ENCODE assay signal across 1 cellular context in genomic region chr11:316031-316701, GRCh38.
TF ChIP-seq lines count a peak whose summit lies in the region.

No MANE protein-coding gene starts in this region.

TF ChIP-seq in K562, 482 proteins besides CTCF, POLR2A, EP300 and RAD21 (continued from another document):
- TF ChIP-seq MYC (IDR thresholded peaks at IDR 0.05; ENCODE audit: low read depth, low read length): 0 out of 2 replicates have a peak, but pooled peaks have one; percentile 27
- peak; percentile 81; the same call in 1 of the 2 replicates for TF ChIP-seq MYC (CRISPR knock-in tag; IDR thresholded peaks at IDR 0.05; ENCODE audit: borderline replicate concordance, low read depth)
- no peak for TF ChIP-seq ZNF780A (CRISPR knock-in tag; IDR thresholded peaks at IDR 0.05)
- TF ChIP-seq, protein P1, sequence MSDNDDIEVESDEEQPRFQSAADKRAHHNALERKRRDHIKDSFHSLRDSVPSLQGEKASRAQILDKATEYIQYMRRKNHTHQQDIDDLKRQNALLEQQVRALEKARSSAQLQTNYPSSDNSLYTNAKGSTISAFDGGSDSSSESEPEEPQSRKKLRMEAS (CRISPR knock-in tag; IDR thresholded peaks at IDR 0.05): peak; percentile 86
- peak; percentile 79 for TF ChIP-seq FUS (optimal IDR thresholded peaks at IDR 0.05; ENCODE audit: low read depth, low read length)
- peak; percentile 61; the same call in 1 of the 2 replicates for TF ChIP-seq HMG20B (CRISPR knock-in tag; IDR thresholded peaks at IDR 0.05)
- TF ChIP-seq TAL1 (IDR thresholded peaks at IDR 0.05): no peak
- peak; percentile 63; the same call in 1 of the 2 replicates for TF ChIP-seq LCOR (CRISPR knock-in tag; IDR thresholded peaks at IDR 0.05)
- TF ChIP-seq PCBP1 (IDR thresholded peaks at IDR 0.05; ENCODE audit: low read depth, low read length, poor library complexity, severe bottlenecking): peak; percentile 62
- TF ChIP-seq L3MBTL2 (IDR thresholded peaks at IDR 0.05): peak; percentile 97
- TF ChIP-seq NBN (IDR thresholded peaks at IDR 0.05; ENCODE audit: low read depth): no peak
- TF ChIP-seq ZNF263 (CRISPR knock-in tag; IDR thresholded peaks at IDR 0.05; ENCODE audit: borderline replicate concordance): peak; percentile 53; the same call in 1 of the 2 replicates
- TF ChIP-seq, protein P2, sequence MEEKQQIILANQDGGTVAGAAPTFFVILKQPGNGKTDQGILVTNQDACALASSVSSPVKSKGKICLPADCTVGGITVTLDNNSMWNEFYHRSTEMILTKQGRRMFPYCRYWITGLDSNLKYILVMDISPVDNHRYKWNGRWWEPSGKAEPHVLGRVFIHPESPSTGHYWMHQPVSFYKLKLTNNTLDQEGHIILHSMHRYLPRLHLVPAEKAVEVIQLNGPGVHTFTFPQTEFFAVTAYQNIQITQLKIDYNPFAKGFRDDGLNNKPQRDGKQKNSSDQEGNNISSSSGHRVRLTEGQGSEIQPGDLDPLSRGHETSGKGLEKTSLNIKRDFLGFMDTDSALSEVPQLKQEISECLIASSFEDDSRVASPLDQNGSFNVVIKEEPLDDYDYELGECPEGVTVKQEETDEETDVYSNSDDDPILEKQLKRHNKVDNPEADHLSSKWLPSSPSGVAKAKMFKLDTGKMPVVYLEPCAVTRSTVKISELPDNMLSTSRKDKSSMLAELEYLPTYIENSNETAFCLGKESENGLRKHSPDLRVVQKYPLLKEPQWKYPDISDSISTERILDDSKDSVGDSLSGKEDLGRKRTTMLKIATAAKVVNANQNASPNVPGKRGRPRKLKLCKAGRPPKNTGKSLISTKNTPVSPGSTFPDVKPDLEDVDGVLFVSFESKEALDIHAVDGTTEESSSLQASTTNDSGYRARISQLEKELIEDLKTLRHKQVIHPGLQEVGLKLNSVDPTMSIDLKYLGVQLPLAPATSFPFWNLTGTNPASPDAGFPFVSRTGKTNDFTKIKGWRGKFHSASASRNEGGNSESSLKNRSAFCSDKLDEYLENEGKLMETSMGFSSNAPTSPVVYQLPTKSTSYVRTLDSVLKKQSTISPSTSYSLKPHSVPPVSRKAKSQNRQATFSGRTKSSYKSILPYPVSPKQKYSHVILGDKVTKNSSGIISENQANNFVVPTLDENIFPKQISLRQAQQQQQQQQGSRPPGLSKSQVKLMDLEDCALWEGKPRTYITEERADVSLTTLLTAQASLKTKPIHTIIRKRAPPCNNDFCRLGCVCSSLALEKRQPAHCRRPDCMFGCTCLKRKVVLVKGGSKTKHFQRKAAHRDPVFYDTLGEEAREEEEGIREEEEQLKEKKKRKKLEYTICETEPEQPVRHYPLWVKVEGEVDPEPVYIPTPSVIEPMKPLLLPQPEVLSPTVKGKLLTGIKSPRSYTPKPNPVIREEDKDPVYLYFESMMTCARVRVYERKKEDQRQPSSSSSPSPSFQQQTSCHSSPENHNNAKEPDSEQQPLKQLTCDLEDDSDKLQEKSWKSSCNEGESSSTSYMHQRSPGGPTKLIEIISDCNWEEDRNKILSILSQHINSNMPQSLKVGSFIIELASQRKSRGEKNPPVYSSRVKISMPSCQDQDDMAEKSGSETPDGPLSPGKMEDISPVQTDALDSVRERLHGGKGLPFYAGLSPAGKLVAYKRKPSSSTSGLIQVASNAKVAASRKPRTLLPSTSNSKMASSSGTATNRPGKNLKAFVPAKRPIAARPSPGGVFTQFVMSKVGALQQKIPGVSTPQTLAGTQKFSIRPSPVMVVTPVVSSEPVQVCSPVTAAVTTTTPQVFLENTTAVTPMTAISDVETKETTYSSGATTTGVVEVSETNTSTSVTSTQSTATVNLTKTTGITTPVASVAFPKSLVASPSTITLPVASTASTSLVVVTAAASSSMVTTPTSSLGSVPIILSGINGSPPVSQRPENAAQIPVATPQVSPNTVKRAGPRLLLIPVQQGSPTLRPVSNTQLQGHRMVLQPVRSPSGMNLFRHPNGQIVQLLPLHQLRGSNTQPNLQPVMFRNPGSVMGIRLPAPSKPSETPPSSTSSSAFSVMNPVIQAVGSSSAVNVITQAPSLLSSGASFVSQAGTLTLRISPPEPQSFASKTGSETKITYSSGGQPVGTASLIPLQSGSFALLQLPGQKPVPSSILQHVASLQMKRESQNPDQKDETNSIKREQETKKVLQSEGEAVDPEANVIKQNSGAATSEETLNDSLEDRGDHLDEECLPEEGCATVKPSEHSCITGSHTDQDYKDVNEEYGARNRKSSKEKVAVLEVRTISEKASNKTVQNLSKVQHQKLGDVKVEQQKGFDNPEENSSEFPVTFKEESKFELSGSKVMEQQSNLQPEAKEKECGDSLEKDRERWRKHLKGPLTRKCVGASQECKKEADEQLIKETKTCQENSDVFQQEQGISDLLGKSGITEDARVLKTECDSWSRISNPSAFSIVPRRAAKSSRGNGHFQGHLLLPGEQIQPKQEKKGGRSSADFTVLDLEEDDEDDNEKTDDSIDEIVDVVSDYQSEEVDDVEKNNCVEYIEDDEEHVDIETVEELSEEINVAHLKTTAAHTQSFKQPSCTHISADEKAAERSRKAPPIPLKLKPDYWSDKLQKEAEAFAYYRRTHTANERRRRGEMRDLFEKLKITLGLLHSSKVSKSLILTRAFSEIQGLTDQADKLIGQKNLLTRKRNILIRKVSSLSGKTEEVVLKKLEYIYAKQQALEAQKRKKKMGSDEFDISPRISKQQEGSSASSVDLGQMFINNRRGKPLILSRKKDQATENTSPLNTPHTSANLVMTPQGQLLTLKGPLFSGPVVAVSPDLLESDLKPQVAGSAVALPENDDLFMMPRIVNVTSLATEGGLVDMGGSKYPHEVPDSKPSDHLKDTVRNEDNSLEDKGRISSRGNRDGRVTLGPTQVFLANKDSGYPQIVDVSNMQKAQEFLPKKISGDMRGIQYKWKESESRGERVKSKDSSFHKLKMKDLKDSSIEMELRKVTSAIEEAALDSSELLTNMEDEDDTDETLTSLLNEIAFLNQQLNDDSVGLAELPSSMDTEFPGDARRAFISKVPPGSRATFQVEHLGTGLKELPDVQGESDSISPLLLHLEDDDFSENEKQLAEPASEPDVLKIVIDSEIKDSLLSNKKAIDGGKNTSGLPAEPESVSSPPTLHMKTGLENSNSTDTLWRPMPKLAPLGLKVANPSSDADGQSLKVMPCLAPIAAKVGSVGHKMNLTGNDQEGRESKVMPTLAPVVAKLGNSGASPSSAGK (IDR thresholded peaks at IDR 0.05): peak; percentile 99
- peak; percentile 17; the same call in 1 of the 2 replicates for TF ChIP-seq SRSF3 (IDR thresholded peaks at IDR 0.05; ENCODE audit: insufficient read depth, low read length)
- peak; percentile 10; the same call in 1 of the 2 replicates for TF ChIP-seq RB1 (IDR thresholded peaks at IDR 0.05; ENCODE audit: low read depth)
- TF ChIP-seq TCF7 (IDR thresholded peaks at IDR 0.05; ENCODE audit: borderline replicate concordance): no peak
- TF ChIP-seq SIN3A (IDR thresholded peaks at IDR 0.05; ENCODE audit: borderline replicate concordance in 2 of 2, control insufficient read depth in 1 of 2, low read depth in 2 of 2, low read length in 2 of 2): peak in 1 of 2 experiments; percentile 12; a peak in 1 of 4 replicates
- peak; percentile 20; the same call in 1 of the 2 replicates for TF ChIP-seq ZNF766 (CRISPR knock-in tag; conservative IDR thresholded peaks at IDR 0.05)
- TF ChIP-seq, protein P3, sequence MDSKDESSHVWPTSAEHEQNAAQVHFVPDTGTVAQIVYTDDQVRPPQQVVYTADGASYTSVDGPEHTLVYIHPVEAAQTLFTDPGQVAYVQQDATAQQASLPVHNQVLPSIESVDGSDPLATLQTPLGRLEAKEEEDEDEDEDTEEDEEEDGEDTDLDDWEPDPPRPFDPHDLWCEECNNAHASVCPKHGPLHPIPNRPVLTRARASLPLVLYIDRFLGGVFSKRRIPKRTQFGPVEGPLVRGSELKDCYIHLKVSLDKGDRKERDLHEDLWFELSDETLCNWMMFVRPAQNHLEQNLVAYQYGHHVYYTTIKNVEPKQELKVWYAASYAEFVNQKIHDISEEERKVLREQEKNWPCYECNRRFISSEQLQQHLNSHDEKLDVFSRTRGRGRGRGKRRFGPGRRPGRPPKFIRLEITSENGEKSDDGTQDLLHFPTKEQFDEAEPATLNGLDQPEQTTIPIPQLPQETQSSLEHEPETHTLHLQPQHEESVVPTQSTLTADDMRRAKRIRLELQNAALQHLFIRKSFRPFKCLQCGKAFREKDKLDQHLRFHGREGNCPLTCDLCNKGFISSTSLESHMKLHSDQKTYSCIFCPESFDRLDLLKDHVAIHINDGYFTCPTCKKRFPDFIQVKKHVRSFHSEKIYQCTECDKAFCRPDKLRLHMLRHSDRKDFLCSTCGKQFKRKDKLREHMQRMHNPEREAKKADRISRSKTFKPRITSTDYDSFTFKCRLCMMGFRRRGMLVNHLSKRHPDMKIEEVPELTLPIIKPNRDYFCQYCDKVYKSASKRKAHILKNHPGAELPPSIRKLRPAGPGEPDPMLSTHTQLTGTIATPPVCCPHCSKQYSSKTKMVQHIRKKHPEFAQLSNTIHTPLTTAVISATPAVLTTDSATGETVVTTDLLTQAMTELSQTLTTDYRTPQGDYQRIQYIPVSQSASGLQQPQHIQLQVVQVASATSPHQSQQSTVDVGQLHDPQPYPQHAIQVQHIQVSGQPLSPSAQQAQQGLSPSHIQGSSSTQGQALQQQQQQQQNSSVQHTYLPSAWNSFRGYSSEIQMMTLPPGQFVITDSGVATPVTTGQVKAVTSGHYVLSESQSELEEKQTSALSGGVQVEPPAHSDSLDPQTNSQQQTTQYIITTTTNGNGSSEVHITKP (IDR thresholded peaks at IDR 0.05; ENCODE audit: partially characterized antibody): peak; percentile 72
- TF ChIP-seq IFI16 (CRISPR knock-in tag; IDR thresholded peaks at IDR 0.05): no peak
- 0 out of 2 replicates have a peak, but pooled peaks have one; percentile 12 for TF ChIP-seq ZNF239 (CRISPR knock-in tag; IDR thresholded peaks at IDR 0.05)
- 0 out of 2 replicates have a peak, but pooled peaks have one; percentile 22 for TF ChIP-seq ERF (CRISPR knock-in tag; IDR thresholded peaks at IDR 0.05)
- 0 out of 2 replicates have a peak, but pooled peaks have one; percentile 50 for TF ChIP-seq SRSF1 (IDR thresholded peaks at IDR 0.05; ENCODE audit: low read depth, low read length)
- 0 out of 4 replicates have a peak, but pooled peaks of 1 of the 2 experiments have one; percentile 51 for TF ChIP-seq MLLT1 (IDR thresholded peaks at IDR 0.05)
- TF ChIP-seq NFYB (IDR thresholded peaks at IDR 0.05; ENCODE audit: extremely low read depth, insufficient read length): no peak
- TF ChIP-seq ETV5 (CRISPR knock-in tag; IDR thresholded peaks at IDR 0.05; ENCODE audit: low read depth): no peak
- TF ChIP-seq KAT7 (CRISPR knock-in tag; IDR thresholded peaks at IDR 0.05; ENCODE audit: borderline replicate concordance): peak; percentile 83; the same call in 1 of the 2 replicates
- no peak for TF ChIP-seq SREBF2 (CRISPR knock-in tag; IDR thresholded peaks at IDR 0.05)
- TF ChIP-seq POLR2G (IDR thresholded peaks at IDR 0.05; ENCODE audit: low read depth, low read length): peak; percentile 80
- 0 out of 2 replicates have a peak, but pooled peaks have one; percentile 17 for TF ChIP-seq TOE1 (IDR thresholded peaks at IDR 0.05; ENCODE audit: borderline replicate concordance)
- TF ChIP-seq TOE1 (CRISPR knock-in tag; IDR thresholded peaks at IDR 0.05; ENCODE audit: borderline replicate concordance, low read depth): no peak
TF ChIP-seq in K562: peak in this region for 70.
